29 cellular contexts compared by ENCODE assay signal in genomic region chr2:219473511-219473910, GRCh38. TPM values are rescaled to one million over a fixed set of nuclear protein-coding genes. Genes with fewer than 3 reads are reported as not detected.
"Had no signal": no experiment of that assay in that cellular context is flagged by ENCODE, and none has a peak within 500 bp of the region (broad histone marks: within the 10 kb centered on the region; RNA-seq: fewer than 3 reads in every experiment).

No MANE protein-coding gene starts in this region.

- H3K4me1 ChIP-seq: lower lobe of right lung, suprapubic skin had no signal

- H3K27ac Mint-ChIP-seq: activated B cell treated with CpG ODN at 0.5 μM for 24 hours; activated CD8-positive, alpha-beta memory T cell treated with anti-CD3 and anti-CD28 coated beads, Interleukin-2, amount 10 ng/mL, durations not matched to agents 7 days and 5 days; activated CD8-positive, alpha-beta T cell treated with anti-CD3 and anti-CD28 coated beads, Interleukin-2, amount 10 ng/mL, durations not matched to agents 7 days and 5 days; activated naive CD8-positive, alpha-beta T cell treated with anti-CD3 and anti-CD28 coated beads, Interleukin-2, amount 50 U/mL, for 24 hours; activated T-helper 2 cell treated with anti-CD3 and anti-CD28 coated beads, Interferon-gamma antibody, Interleukin-2, Interleukin-4, amounts not matched to agents 10 μg/mL and 5 μg/mL and 100 μg/mL, durations not matched to agents 14 hours and 24 hours and 36 hours; natural killer cell treated with Interleukin-12 subunit alpha and Interleukin-12 subunit beta and Interleukin-15 and Interleukin-18, amount 100 ng/mL, for 72 hours; stimulated activated naive B cell treated with anti-CD40 and anti-IgM and Interleukin-4, amounts not matched to agents 10 μg/mL and 1 μg/mL and 100 μg/mL, for 72 hours had no signal

- DNase-seq: activated B cell treated with CpG ODN at 0.5 μM for 24 hours; activated CD8-positive, alpha-beta memory T cell treated with anti-CD3 and anti-CD28 coated beads, Interleukin-2, amount 10 ng/mL, durations not matched to agents 7 days and 5 days; activated CD8-positive, alpha-beta T cell treated with anti-CD3 and anti-CD28 coated beads, Interleukin-2, amount 10 ng/mL, durations not matched to agents 7 days and 5 days; activated naive CD8-positive, alpha-beta T cell treated with anti-CD3 and anti-CD28 coated beads, Interleukin-2, amount 50 U/mL, for 24 hours; activated T-cell treated with anti-CD3 and anti-CD28 coated beads, Interleukin-2, amount 50 U/mL, for 48 hours; effector memory CD4-positive, alpha-beta T cell; foreskin fibroblast; heart right ventricle; lower lobe of right lung; mesendoderm; posterior cingulate gyrus; stimulated activated CD4-positive, alpha-beta T cell treated with anti-CD3 and anti-CD28 coated beads, Interleukin-15, amount 100 ng/mL, for 24 hours; stimulated activated CD4-positive, alpha-beta T cell treated with anti-CD3 and anti-CD28 coated beads, Interleukin-2, amount 100 ng/mL, for 24 hours; stimulated activated naive B cell treated with anti-CD40 and anti-IgM and Interleukin-4, amounts not matched to agents 10 μg/mL and 1 μg/mL and 100 μg/mL, for 72 hours; stomach; transverse colon had no signal

- H3K4me3 ChIP-seq: heart right ventricle, lower lobe of right lung, stomach, suprapubic skin, transverse colon had no signal

- ATAC-seq: activated CD8-positive, alpha-beta memory T cell treated with anti-CD3 and anti-CD28 coated beads, Interleukin-2, amount 10 ng/mL, durations not matched to agents 7 days and 5 days; activated CD8-positive, alpha-beta T cell treated with anti-CD3 and anti-CD28 coated beads, Interleukin-2, amount 10 ng/mL, durations not matched to agents 7 days and 5 days; activated naive CD8-positive, alpha-beta T cell treated with anti-CD3 and anti-CD28 coated beads, Interleukin-2, amount 50 U/mL, for 24 hours; heart right ventricle; left lobe of liver; lower lobe of right lung; natural killer cell treated with Interleukin-12 subunit alpha and Interleukin-12 subunit beta and Interleukin-15 and Interleukin-18, amount 100 ng/mL, for 72 hours; stimulated activated naive B cell treated with anti-CD40 and anti-IgM and Interleukin-4, amounts not matched to agents 10 μg/mL and 1 μg/mL and 100 μg/mL, for 72 hours had no signal

- H3K27me3 ChIP-seq: heart right ventricle had no signal

- H3K27me3 Mint-ChIP-seq: activated CD8-positive, alpha-beta memory T cell treated with anti-CD3 and anti-CD28 coated beads, Interleukin-2, amount 10 ng/mL, durations not matched to agents 7 days and 5 days had no signal

- H3K4me1 Mint-ChIP-seq: activated CD8-positive, alpha-beta memory T cell treated with anti-CD3 and anti-CD28 coated beads, Interleukin-2, amount 10 ng/mL, durations not matched to agents 7 days and 5 days had no signal

- H3K4me3 Mint-ChIP-seq: activated B cell treated with CpG ODN at 0.5 μM for 24 hours; activated CD8-positive, alpha-beta memory T cell treated with anti-CD3 and anti-CD28 coated beads, Interleukin-2, amount 10 ng/mL, durations not matched to agents 7 days and 5 days; activated CD8-positive, alpha-beta T cell treated with anti-CD3 and anti-CD28 coated beads, Interleukin-2, amount 10 ng/mL, durations not matched to agents 7 days and 5 days; activated naive CD4-positive, alpha-beta T cell treated with anti-CD3 and anti-CD28 coated beads, Interleukin-2, amount 50 U/mL, for 24 hours; activated naive CD8-positive, alpha-beta T cell treated with anti-CD3 and anti-CD28 coated beads, Interleukin-2, amount 50 U/mL, for 24 hours; natural killer cell treated with Interleukin-12 subunit alpha and Interleukin-12 subunit beta and Interleukin-15 and Interleukin-18, amount 100 ng/mL, for 72 hours; stimulated activated naive B cell treated with anti-CD40 and anti-IgM and Interleukin-4, amounts not matched to agents 10 μg/mL and 1 μg/mL and 100 μg/mL, for 72 hours had no signal

- H3K36me3 ChIP-seq: lower lobe of right lung, suprapubic skin, transverse colon had no signal

- H3K9me3 Mint-ChIP-seq: activated B cell treated with CpG ODN at 0.5 μM for 24 hours; activated naive CD4-positive, alpha-beta T cell treated with anti-CD3 and anti-CD28 coated beads, Interleukin-2, amount 50 U/mL, for 24 hours; activated naive CD8-positive, alpha-beta T cell treated with anti-CD3 and anti-CD28 coated beads, Interleukin-2, amount 50 U/mL, for 24 hours; activated T-helper 2 cell treated with anti-CD3 and anti-CD28 coated beads, Interferon-gamma antibody, Interleukin-2, Interleukin-4, amounts not matched to agents 10 μg/mL and 5 μg/mL and 100 μg/mL, durations not matched to agents 14 hours and 24 hours and 36 hours; natural killer cell treated with Interleukin-12 subunit alpha and Interleukin-12 subunit beta and Interleukin-15 and Interleukin-18, amount 100 ng/mL, for 72 hours; stimulated activated naive B cell treated with anti-CD40 and anti-IgM and Interleukin-4, amounts not matched to agents 10 μg/mL and 1 μg/mL and 100 μg/mL, for 72 hours had no signal

- H3K9me3 ChIP-seq: heart right ventricle, lower lobe of right lung, stomach, suprapubic skin, transverse colon had no signal

- H3K36me3 Mint-ChIP-seq: activated CD8-positive, alpha-beta memory T cell treated with anti-CD3 and anti-CD28 coated beads, Interleukin-2, amount 10 ng/mL, durations not matched to agents 7 days and 5 days; activated naive CD4-positive, alpha-beta T cell treated with anti-CD3 and anti-CD28 coated beads, Interleukin-2, amount 50 U/mL, for 24 hours; natural killer cell treated with Interleukin-12 subunit alpha and Interleukin-12 subunit beta and Interleukin-15 and Interleukin-18, amount 100 ng/mL, for 72 hours; stimulated activated naive B cell treated with anti-CD40 and anti-IgM and Interleukin-4, amounts not matched to agents 10 μg/mL and 1 μg/mL and 100 μg/mL, for 72 hours had no signal

- H3K27ac ChIP-seq: lower lobe of right lung, suprapubic skin had no signal

- FAIRE-seq: bronchial epithelial cell, colon, endothelial cell of umbilical vein had no signal

RNA-seq across cellular contexts. Expression of gene SPEG, which starts 38.9 kb away (rescaled TPM):
- total RNA-seq: activated T-helper 2 cell treated with anti-CD3 and anti-CD28 coated beads, Interferon-gamma antibody, Interleukin-2, Interleukin-4, amounts not matched to agents 10 μg/mL and 5 μg/mL and 100 μg/mL, durations not matched to agents 14 hours and 24 hours and 36 hours had no signal

RNA-seq across cellular contexts. Expression of gene ASIC4, which starts 40.8 kb away (rescaled TPM):
- total RNA-seq: activated B cell treated with CpG ODN at 0.5 μM for 24 hours; activated CD8-positive, alpha-beta T cell treated with anti-CD3 and anti-CD28 coated beads, Interleukin-2, amount 10 ng/mL, durations not matched to agents 7 days and 5 days; activated T-helper 2 cell treated with anti-CD3 and anti-CD28 coated beads, Interferon-gamma antibody, Interleukin-2, Interleukin-4, amounts not matched to agents 10 μg/mL and 5 μg/mL and 100 μg/mL, durations not matched to agents 14 hours and 24 hours and 36 hours; dermis microvascular lymphatic vessel endothelial cell; endothelial cell of umbilical vein; kidney epithelial cell; mononuclear cell; osteoblast; suprapubic skin; transverse colon had no signal
- polyA plus RNA-seq: endothelial cell of umbilical vein, heart right ventricle, stomach had no signal

RNA-seq across cellular contexts. Expression of gene DES, which starts 55.3 kb away (rescaled TPM):
- total RNA-seq: activated B cell treated with CpG ODN at 0.5 μM for 24 hours; activated CD8-positive, alpha-beta memory T cell treated with anti-CD3 and anti-CD28 coated beads, Interleukin-2, amount 10 ng/mL, durations not matched to agents 7 days and 5 days; activated CD8-positive, alpha-beta T cell treated with anti-CD3 and anti-CD28 coated beads, Interleukin-2, amount 10 ng/mL, durations not matched to agents 7 days and 5 days; activated T-helper 2 cell treated with anti-CD3 and anti-CD28 coated beads, Interferon-gamma antibody, Interleukin-2, Interleukin-4, amounts not matched to agents 10 μg/mL and 5 μg/mL and 100 μg/mL, durations not matched to agents 14 hours and 24 hours and 36 hours; bronchial epithelial cell; dermis microvascular lymphatic vessel endothelial cell; endothelial cell of umbilical vein; natural killer cell treated with Interleukin-12 subunit alpha and Interleukin-12 subunit beta and Interleukin-15 and Interleukin-18, amount 100 ng/mL, for 72 hours; T-helper 2 cell treated with Interferon-gamma antibody and Interleukin-4, amounts not matched to agents 100 ng/mL and 5 ng/mL, for 36 hours had no signal
- polyA plus RNA-seq: endothelial cell of umbilical vein had no signal
